Comparison of ENCODE assay signal across 8 cellular contexts in genomic region chr6:69795469-69796080, GRCh38. TPM values are rescaled to one million over a fixed set of nuclear protein-coding genes. Genes with fewer than 3 reads are reported as not detected.
A peak's percentile ranks its signal among the peaks of the same experiment; 100 is the strongest.
DNase-seq lines count a peak whose midpoint lies in the region; ATAC-seq and TF ChIP-seq lines count a peak whose summit lies in the region.

No MANE protein-coding gene starts in this region.

- TF ChIP-seq CTCF in AG04450 (IDR thresholded peaks at IDR 0.05; ENCODE audit: low read depth, low read length): no peak
- TF ChIP-seq CTCF in foreskin fibroblast (IDR thresholded peaks at IDR 0.05; ENCODE audit: low read depth, low read length): no peak
- TF ChIP-seq CTCF in gastrocnemius medialis (IDR thresholded peaks at IDR 0.05 in 4 of 5, conservative IDR thresholded peaks at IDR 0.05 in 1 of 5): no peak

- H3K36me3 ChIP-seq in gastrocnemius medialis: no peaks in the 10 kb centered on the region

- POLR2A ChIA-PET in AG04450 (lab: Yijun Ruan, JAX): interaction anchor here (0.7 kb wide), 1 partner anchor 330 kb away, joined by 3 read pairs; no protein-coding TSS in a partner anchor

- in situ Hi-C loops in gastrocnemius medialis (cut with MboI; ENCODE audit: low sequenced_read_pairs in 4 of 4): loop anchor here in 1 of 4 donors (25.0 kb wide), 1 partner anchor 767 kb away; the partner anchor contains the start of gene SDHAF4

- H3K27me3 ChIP-seq in AG04450 (ENCODE audit: control insufficient read depth, insufficient read depth, low read length): no peaks in the 10 kb centered on the region
- H3K27me3 ChIP-seq in gastrocnemius medialis: no peaks in the 10 kb centered on the region

- no peaks in the 10 kb centered on the region for H3K27me3 Mint-ChIP-seq in T-helper 2 cell treated with Interferon-gamma antibody and Interleukin-4, amounts not matched to agents 5 μg/mL and 100 μg/mL, for 36 hours (ENCODE audit: low read depth)

- H3K4me1 ChIP-seq in gastrocnemius medialis: peaks cover 32 to 44% of the 10 kb centered on the region in 2 donors

- peaks cover 6% of the 10 kb centered on the region for H3K9me3 Mint-ChIP-seq in T-helper 2 cell treated with Interferon-gamma antibody and Interleukin-4, amounts not matched to agents 5 μg/mL and 100 μg/mL, for 36 hours

- H3K4me3 Mint-ChIP-seq in T-helper 2 cell treated with Interferon-gamma antibody and Interleukin-4, amounts not matched to agents 5 μg/mL and 100 μg/mL, for 36 hours: peak overlapping the region; percentile 97

- intact Hi-C loops in gastrocnemius medialis (cut with DNase I; ENCODE audit: low total_unique reads): loop anchor here (2.0 kb wide), 1 partner anchor 871 kb away; the partner anchor contains the start of gene SMAP1

- H3K27ac ChIP-seq in AG04450 (ENCODE audit: low read depth, low read length) (no peak overlapping the region), gastrocnemius medialis (peak overlapping the region; percentile 93 to 99 (median 97))

- DNase-seq in AG04450 (ENCODE audit: low read depth, low spot score) (no peak), foreskin fibroblast (peak in 1 of 2 donors; percentile 4), gastrocnemius medialis (no peak), NCI-H1694 (lab: John Stamatoyannopoulos, UW) (no peak), GDM1 (lab: John Stamatoyannopoulos, UW) (no peak)
- no peak for DNase-seq in T-helper 2 cell treated with Interferon-gamma antibody and Interleukin-4, amounts not matched to agents 5 μg/mL and 100 μg/mL, for 36 hours (ENCODE audit: low spot score)

- peak overlapping the region; percentile 97 for H3K27ac Mint-ChIP-seq in T-helper 2 cell treated with Interferon-gamma antibody and Interleukin-4, amounts not matched to agents 5 μg/mL and 100 μg/mL, for 36 hours

- no peak for TF ChIP-seq POLR2A in gastrocnemius medialis (IDR thresholded peaks at IDR 0.05)

- peaks cover 29% of the 10 kb centered on the region for H3K4me1 Mint-ChIP-seq in T-helper 2 cell treated with Interferon-gamma antibody and Interleukin-4, amounts not matched to agents 5 μg/mL and 100 μg/mL, for 36 hours (ENCODE audit: low read depth)

- no peaks in the 10 kb centered on the region for H3K9me3 ChIP-seq in AG04450 (ENCODE audit: control insufficient read depth, insufficient read depth, low read length)
- H3K9me3 ChIP-seq in gastrocnemius medialis: no peaks in the 10 kb centered on the region

- peak overlapping the region; percentile 86 for H3K4me3 ChIP-seq in AG04450 (ENCODE audit: low read depth, low read length)
- H3K4me3 ChIP-seq in foreskin fibroblast (ENCODE audit: low read depth in 1 of 2, low read length in 2 of 2): peak overlapping the region; percentile 83 to 94
- H3K4me3 ChIP-seq in gastrocnemius medialis: peak overlapping the region; percentile 76 to 99 (median 86)

- ATAC-seq in GM18520 (IDR thresholded peaks at IDR 0.05; ENCODE audit: unreplicated experiment) (peak; percentile 24), HG03064 (IDR thresholded peaks at IDR 0.05; ENCODE audit: low read depth, unreplicated experiment) (peak; percentile 44), gastrocnemius medialis (no peak)

- peaks cover 10% of the 10 kb centered on the region for H3K36me3 Mint-ChIP-seq in T-helper 2 cell treated with Interferon-gamma antibody and Interleukin-4, amounts not matched to agents 5 μg/mL and 100 μg/mL, for 36 hours (ENCODE audit: low read depth)

- CTCF ChIA-PET in AG04450 (lab: Charles Lee): interaction anchor here (0.9 to 2.0 kb wide), 6 partner anchors 14 to 57 kb away, joined by 5 to 60 read pairs (median 10); no protein-coding TSS in a partner anchor

RNA-seq across cellular contexts. Expression of gene LMBRD1, which starts 1.2 kb away (rescaled TPM):
- 17.9 and 27.3 TPM in 2 replicates for polyA plus RNA-seq in AG04450 (2011; rRNA removed)
- 8.9 and 13.4 TPM in 2 replicates for polyA minus RNA-seq in AG04450 (2011; rRNA and poly(A)+ RNA removed)
- 10 to 100 TPM; 24.4 to 32.9 (median 28.9) TPM for total RNA-seq in gastrocnemius medialis

Comparison
In these comparisons a context has a peak if more than half of its experiments do, and no peak if none do; other contexts are left out.
1. ATAC-seq: peak in GM18520 (single experiment) and HG03064 (single experiment); none in gastrocnemius medialis (0 of 2).
2. Peak in every context shown above with its lines, with median percentiles within 50 percentile points of each other: H3K4me3 ChIP-seq.